ENCODE assay signal across 1 cellular context in the genomic region with DNA sequence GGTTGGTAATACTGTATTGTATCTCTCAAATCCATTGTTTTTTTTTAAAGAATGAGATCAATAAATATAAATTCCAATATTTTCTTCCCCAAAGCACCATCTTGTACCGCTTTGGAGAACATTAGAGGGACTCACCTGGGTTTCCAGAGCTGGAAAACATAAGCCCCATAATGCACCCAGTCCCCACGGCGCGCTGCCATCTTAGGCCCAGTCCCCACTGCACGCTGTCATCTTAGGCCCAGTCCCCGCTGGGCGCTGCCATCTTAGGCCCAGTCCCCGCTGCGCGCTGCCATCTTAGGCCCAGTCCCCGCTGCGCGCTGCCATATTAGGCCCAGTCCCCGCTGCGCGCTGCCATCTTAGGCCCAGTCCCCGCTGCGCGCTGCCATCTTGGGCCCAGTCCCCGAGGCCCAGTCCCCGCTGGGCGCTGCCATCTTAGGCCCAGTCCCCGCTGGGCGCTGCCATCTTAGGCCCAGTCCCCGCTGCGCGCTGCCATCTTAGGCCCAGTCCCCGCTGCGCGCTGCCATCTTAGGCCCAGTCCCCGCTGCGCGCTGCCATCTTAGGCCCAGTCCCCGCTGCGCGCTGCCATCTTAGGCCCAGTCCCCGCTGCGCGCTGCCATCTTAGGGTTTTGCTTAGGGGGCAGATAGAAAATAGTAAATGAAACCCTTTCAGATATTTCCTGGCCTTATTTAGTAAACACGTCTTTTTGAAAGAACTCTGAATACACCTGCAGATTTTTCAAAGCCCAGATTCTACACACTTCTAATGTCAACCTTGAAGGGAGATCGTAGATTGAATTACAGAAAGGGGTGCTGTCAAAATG.
TF ChIP-seq lines count a peak whose summit lies in the region.

No MANE protein-coding gene starts in this region.

TF ChIP-seq in GM23338, 12 proteins besides CTCF, POLR2A, EP300 and RAD21:
- TF ChIP-seq, protein P1, sequence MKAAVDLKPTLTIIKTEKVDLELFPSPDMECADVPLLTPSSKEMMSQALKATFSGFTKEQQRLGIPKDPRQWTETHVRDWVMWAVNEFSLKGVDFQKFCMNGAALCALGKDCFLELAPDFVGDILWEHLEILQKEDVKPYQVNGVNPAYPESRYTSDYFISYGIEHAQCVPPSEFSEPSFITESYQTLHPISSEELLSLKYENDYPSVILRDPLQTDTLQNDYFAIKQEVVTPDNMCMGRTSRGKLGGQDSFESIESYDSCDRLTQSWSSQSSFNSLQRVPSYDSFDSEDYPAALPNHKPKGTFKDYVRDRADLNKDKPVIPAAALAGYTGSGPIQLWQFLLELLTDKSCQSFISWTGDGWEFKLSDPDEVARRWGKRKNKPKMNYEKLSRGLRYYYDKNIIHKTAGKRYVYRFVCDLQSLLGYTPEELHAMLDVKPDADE (IDR thresholded peaks at IDR 0.05) = peak; percentile 86
